ENCODE assay signal across 18 cellular contexts in the genomic region with DNA sequence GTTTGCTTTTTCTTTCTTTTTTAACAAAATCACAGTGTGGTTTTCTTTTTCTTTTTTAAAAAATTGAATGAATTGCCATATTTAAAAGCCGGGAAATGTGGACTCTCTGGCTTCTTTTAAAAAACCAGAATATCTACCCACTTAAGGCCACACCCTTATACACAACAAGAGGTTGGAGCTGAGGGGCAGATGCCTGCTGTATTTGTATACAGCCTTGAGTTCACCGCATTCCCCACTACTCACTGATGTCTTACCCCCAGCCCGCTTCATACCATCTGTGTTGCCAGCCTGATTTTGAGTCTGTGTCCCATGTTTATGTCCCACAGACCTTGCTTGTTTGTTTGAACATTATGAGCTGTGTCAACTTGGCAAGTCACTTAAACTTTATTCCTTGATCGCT. TPM values are rescaled to one million over a fixed set of nuclear protein-coding genes. Genes with fewer than 3 reads are reported as not detected.
A peak's percentile ranks its signal among the peaks of the same experiment; 100 is the strongest.
DNase-seq lines count a peak whose midpoint lies in the region; ATAC-seq and TF ChIP-seq lines count a peak whose summit lies in the region.
"Had no signal": no experiment of that assay in that cellular context is flagged by ENCODE, and none has a peak within 500 bp of the region (broad histone marks: within the 10 kb centered on the region; RNA-seq: fewer than 3 reads in every experiment).

No MANE protein-coding gene starts in this region.

- H3K9me3 ChIP-seq in right atrium auricular region, result no peaks in the 10 kb centered on the region
- no peaks in the 10 kb centered on the region for H3K9me3 ChIP-seq in fibroblast of lung (ENCODE audit: control insufficient read depth, insufficient read depth, low read depth, low read length)
- H3K9me3 ChIP-seq in upper lobe of right lung, result no peaks in the 10 kb centered on the region
- H3K9me3 ChIP-seq: A549 had no signal

- H3K36me3 Mint-ChIP-seq in T-helper 2 cell treated with Interferon-gamma antibody and Interleukin-4, amounts not matched to agents 5 μg/mL and 100 μg/mL, for 36 hours (ENCODE audit: low read depth), result no peaks in the 10 kb centered on the region
- H3K36me3 Mint-ChIP-seq: T-cell had no signal

- H3K4me2 ChIP-seq in fibroblast of lung (ENCODE audit: extremely low read depth, insufficient read depth, low read length), result no peak overlapping the region
- H3K4me2 ChIP-seq: A549 had no signal

- no peaks in the 10 kb centered on the region for H3K27me3 Mint-ChIP-seq in T-helper 2 cell treated with Interferon-gamma antibody and Interleukin-4, amounts not matched to agents 5 μg/mL and 100 μg/mL, for 36 hours (ENCODE audit: low read depth)
- H3K27me3 Mint-ChIP-seq: CD4-positive, alpha-beta T cell had no signal

- no peak overlapping the region for H2AFZ ChIP-seq in fibroblast of lung (ENCODE audit: low read length)

- H4K20me1 ChIP-seq in fibroblast of lung (ENCODE audit: control insufficient read depth, extremely low read depth, insufficient read depth, low read length), result no peaks in the 10 kb centered on the region

- intact Hi-C loops in Right ventricle myocardium superior (cut with DNase I) (no loop called here), upper lobe of right lung (cut with DNase I) (no loop called here)

- peak overlapping the region; percentile 71 to 72 for H3K27ac ChIP-seq in right atrium auricular region
- H3K27ac ChIP-seq in fibroblast of lung (ENCODE audit: insufficient read depth, low read length), result peak overlapping the region; percentile 82
- H3K27ac ChIP-seq in rectal smooth muscle tissue (ENCODE audit: low read depth, low read length), result peak overlapping the region; percentile 62
- peak overlapping the region; percentile 59 for H3K27ac ChIP-seq in upper lobe of right lung

- H3K4me1 Mint-ChIP-seq in T-helper 2 cell treated with Interferon-gamma antibody and Interleukin-4, amounts not matched to agents 5 μg/mL and 100 μg/mL, for 36 hours (ENCODE audit: low read depth), result peaks cover 8% of the 10 kb centered on the region
- H3K4me1 Mint-ChIP-seq: T-cell had no signal

- H3K4me1 ChIP-seq in right atrium auricular region, result peaks cover 0 to 58% of the 10 kb centered on the region in 2 donors
- peaks cover 12% of the 10 kb centered on the region for H3K4me1 ChIP-seq in fibroblast of lung (ENCODE audit: control insufficient read depth, extremely low read depth, insufficient read depth, low read length)
- peaks cover 12% of the 10 kb centered on the region for H3K4me1 ChIP-seq in rectal smooth muscle tissue (ENCODE audit: control insufficient read depth, insufficient read depth, low read length)
- peaks cover 42% of the 10 kb centered on the region for H3K4me1 ChIP-seq in upper lobe of right lung

- no peak for DNase-seq in right atrium auricular region (ENCODE audit: low spot score)
- DNase-seq in Right ventricle myocardium superior, result no peak
- DNase-seq in fibroblast of lung (ENCODE audit: low read depth in 2 of 2), result no peak
- DNase-seq in upper lobe of right lung, result no peak
- DNase-seq in T-helper 2 cell treated with Interferon-gamma antibody and Interleukin-4, amounts not matched to agents 5 μg/mL and 100 μg/mL, for 36 hours (ENCODE audit: low spot score), result no peak
- no peak for DNase-seq in nucleus accumbens (lab: John Stamatoyannopoulos, UW)
- DNase-seq: activated CD8-positive, alpha-beta memory T cell treated with anti-CD3 and anti-CD28 coated beads for 24 hours; amniotic stem cell; CD4-positive, alpha-beta T cell; glutamatergic neuron; GOT3; NCI-H2081; NCI-H526 treated with DMSO at 0.1 percent for 48 hours; T-cell had no signal

- H3K79me2 ChIP-seq in fibroblast of lung (ENCODE audit: control insufficient read depth, insufficient read depth, low read length), result no peaks in the 10 kb centered on the region

- no peaks in the 10 kb centered on the region for H3K9me3 Mint-ChIP-seq in T-helper 2 cell treated with Interferon-gamma antibody and Interleukin-4, amounts not matched to agents 5 μg/mL and 100 μg/mL, for 36 hours
- H3K9me3 Mint-ChIP-seq: CD4-positive, alpha-beta T cell; T-cell had no signal

- TF ChIP-seq CTCF in right atrium auricular region (IDR thresholded peaks at IDR 0.05) (no peak), fibroblast of lung (conservative IDR thresholded peaks at IDR 0.05 in 1 of 2, IDR thresholded peaks at IDR 0.05 in 1 of 2; ENCODE audit: low read depth in 1 of 2, low read length in 2 of 2) (no peak), upper lobe of right lung (IDR thresholded peaks at IDR 0.05) (no peak)

- H3K9ac ChIP-seq in fibroblast of lung (ENCODE audit: insufficient read depth, low read length) (no peak overlapping the region), rectal smooth muscle tissue (ENCODE audit: low read length) (no peak overlapping the region)

- ATAC-seq in Right ventricle myocardium superior (ENCODE audit: poor library complexity) (no peak), upper lobe of right lung (peak; percentile 44), GM21528 (IDR thresholded peaks at IDR 0.05; ENCODE audit: low FRiP score, unreplicated experiment) (no peak)
- ATAC-seq: A549, Panc1, T-cell had no signal

- H3K4me3 ChIP-seq in right atrium auricular region (no peak overlapping the region), fibroblast of lung (replicated peaks in 1 of 4; ENCODE audit: control extremely low read depth in 1 of 4, insufficient read depth in 1 of 4, low read depth in 3 of 4, low read length in 4 of 4) (no peak overlapping the region), rectal smooth muscle tissue (ENCODE audit: low read length) (no peak overlapping the region), upper lobe of right lung (no peak overlapping the region)
- H3K4me3 ChIP-seq: A549 had no signal

- no peaks in the 10 kb centered on the region for H3K27me3 ChIP-seq in right atrium auricular region
- no peaks in the 10 kb centered on the region for H3K27me3 ChIP-seq in fibroblast of lung (ENCODE audit: control insufficient read depth, insufficient read depth, low read length)
- H3K27me3 ChIP-seq in rectal smooth muscle tissue (ENCODE audit: control insufficient read depth, insufficient read depth, low read length), result no peaks in the 10 kb centered on the region
- H3K27me3 ChIP-seq in upper lobe of right lung, result no peaks in the 10 kb centered on the region

- H3K36me3 ChIP-seq in right atrium auricular region (peaks cover 44% of the 10 kb centered on the region), fibroblast of lung (ENCODE audit: control insufficient read depth, insufficient read depth, low read length) (peaks cover 3% of the 10 kb centered on the region), rectal smooth muscle tissue (ENCODE audit: control insufficient read depth, insufficient read depth, low read length) (peaks cover 16% of the 10 kb centered on the region), upper lobe of right lung (peaks cover 73% of the 10 kb centered on the region)

- no peak overlapping the region for H3K4me3 Mint-ChIP-seq in T-helper 2 cell treated with Interferon-gamma antibody and Interleukin-4, amounts not matched to agents 5 μg/mL and 100 μg/mL, for 36 hours
- H3K4me3 Mint-ChIP-seq: CD4-positive, alpha-beta T cell; T-cell had no signal

- H3K27ac Mint-ChIP-seq in T-helper 2 cell treated with Interferon-gamma antibody and Interleukin-4, amounts not matched to agents 5 μg/mL and 100 μg/mL, for 36 hours, result no peak overlapping the region
- H3K27ac Mint-ChIP-seq: CD4-positive, alpha-beta T cell; T-cell had no signal

RNA-seq across cellular contexts. Expression of gene JDP2, which starts 14.3 kb away (rescaled TPM):
- total RNA-seq in right atrium auricular region (10 to 100 TPM; 46.1 to 67.4 TPM), Right ventricle myocardium superior (22.1 TPM), fibroblast of lung (86.3 and 95.3 TPM in 2 replicates), upper lobe of right lung (58.0 TPM)
- polyA plus RNA-seq in fibroblast of lung, result 32.4 and 40.8 TPM in 2 replicates
- 34.5 and 39.1 TPM in 2 replicates for polyA plus RNA-seq in fibroblast of lung (2012)
- 8.0 and 9.8 TPM in 2 replicates for polyA minus RNA-seq in fibroblast of lung (ENCODE audit: low replicate concordance)
